ENCODE assay signal across 8 cellular contexts in genomic region chr17:31094600-31095238, GRCh38. TPM values are rescaled to one million over a fixed set of nuclear protein-coding genes. Genes with fewer than 3 reads are reported as not detected.
DNase-seq lines count a peak whose midpoint lies in the region; ATAC-seq and TF ChIP-seq lines count a peak whose summit lies in the region.

Gene NF1, plus strand, starts transcription at chr17:31094977. Its CDS starts 333 bp downstream, at chr17:31095310.

- no peak for TF ChIP-seq CTCF in CD8-positive, alpha-beta T cell (IDR thresholded peaks at IDR 0.05)

- H3K9me3 ChIP-seq in CD8-positive, alpha-beta T cell (ENCODE audit: low read length) = no peaks in the 10 kb centered on the region

- H3K27me3 Mint-ChIP-seq in CD8-positive, alpha-beta T cell (ENCODE audit: low read depth) = no peaks in the 10 kb centered on the region

- ATAC-seq in CD8-positive, alpha-beta T cell = peak; percentile 70
- peak; percentile 72 for ATAC-seq in GM19463 (IDR thresholded peaks at IDR 0.05; ENCODE audit: unreplicated experiment)

- H3K27ac ChIP-seq in CD8-positive, alpha-beta T cell (ENCODE audit: low read depth, low read length) = peak within 1 kb of the TSS; percentile 69

- H3K27me3 ChIP-seq in CD8-positive, alpha-beta T cell (ENCODE audit: insufficient read depth, low read length) = no peaks in the 10 kb centered on the region

- intact Hi-C loops in CD8-positive, alpha-beta T cell (cut with DNase I, micrococcal nuclease) = no loop called here

- peak; percentile 67 to 87 (median 79) for DNase-seq in CD8-positive, alpha-beta T cell
- DNase-seq in HT1080 (ENCODE audit: low read depth) (peak; percentile 95), NOMO-1 (lab: John Stamatoyannopoulos, UW; ENCODE audit: unreplicated experiment in 2 of 2) (peak; percentile 92 to 94), medulla oblongata (ENCODE audit: extremely low spot score) (peak; percentile 97)
- peak; percentile 79 for DNase-seq in effector CD8-positive, alpha-beta T cell (lab: John Stamatoyannopoulos, UW)
- peak; percentile 78 to 84 (median 84) for DNase-seq in stimulated activated CD4-positive, alpha-beta T cell treated with anti-CD3 and anti-CD28 coated beads, TNF-alpha, amount 100 ng/mL, for 48 hours (ENCODE audit: low read depth in 3 of 3)

- H3K36me3 ChIP-seq in CD8-positive, alpha-beta T cell (ENCODE audit: insufficient read depth, low read length) = no peaks in the 10 kb centered on the region

- peaks cover 11% of the 10 kb centered on the region for H3K4me1 Mint-ChIP-seq in CD8-positive, alpha-beta T cell (ENCODE audit: low read depth)

- H3K4me3 Mint-ChIP-seq in CD8-positive, alpha-beta T cell = peak within 1 kb of the TSS; percentile 95

- H3K4me3 ChIP-seq in CD8-positive, alpha-beta T cell (ENCODE audit: low read depth, low read length) = peak within 1 kb of the TSS; percentile 85

- POLR2A ChIA-PET in CD8-positive, alpha-beta T cell (lab: Charles Lee) = interaction anchor here (0.6 kb wide), 1 partner anchor 236 kb away, joined by 4 read pairs; no protein-coding TSS in a partner anchor
- POLR2A ChIA-PET in activated CD8-positive, alpha-beta memory T cell treated with anti-CD3 and anti-CD28 coated beads for 36 hours (lab: Charles Lee) = interaction anchor here (1.4 kb wide), 1 partner anchor 34 kb away, joined by 4 read pairs; no protein-coding TSS in a partner anchor

- H3K36me3 Mint-ChIP-seq in CD8-positive, alpha-beta T cell = peaks cover 3% of the 10 kb centered on the region

- H3K4me1 ChIP-seq in CD8-positive, alpha-beta T cell (ENCODE audit: insufficient read depth, low read length) = peaks cover 7% of the 10 kb centered on the region

- no peaks in the 10 kb centered on the region for H3K9me3 Mint-ChIP-seq in CD8-positive, alpha-beta T cell

- H3K27ac Mint-ChIP-seq in CD8-positive, alpha-beta T cell = peak within 1 kb of the TSS; percentile 93

- CTCF ChIA-PET in CD8-positive, alpha-beta T cell (lab: Charles Lee) = no interaction called here
- CTCF ChIA-PET in activated CD8-positive, alpha-beta memory T cell treated with anti-CD3 and anti-CD28 coated beads for 36 hours (lab: Charles Lee) = no interaction called here

RNA-seq across cellular contexts. Expression of gene NF1, which starts in this region (rescaled TPM):
- total RNA-seq in CD8-positive, alpha-beta T cell = 10 to 100 TPM; 14.9 to 18.7 TPM
- total RNA-seq in HT1080 (2014; rRNA removed; shearing (Covaris generic)) = 12.7 and 17.5 TPM in 2 replicates
- 16.7 and 23.1 TPM in 2 replicates for polyA plus RNA-seq in HT1080 (2015; cell fraction: cytosol; rRNA removed)
- 43.5 and 47.3 TPM in 2 replicates for polyA plus RNA-seq in HT1080 (2015; cell fraction: nucleus; rRNA removed)
- 10 to 100 TPM; 20.4 to 24.0 TPM for total RNA-seq in activated CD8-positive, alpha-beta memory T cell treated with anti-CD3 and anti-CD28 coated beads for 36 hours

Comparison
In these comparisons a context has a peak if more than half of its experiments do, and no peak if none do; other contexts are left out.
1. Peak in every context shown above with its lines: DNase-seq, ATAC-seq, H3K4me3 ChIP-seq and H3K27ac ChIP-seq.